ENCODE assay signal across 1 cellular context in the genomic region with DNA sequence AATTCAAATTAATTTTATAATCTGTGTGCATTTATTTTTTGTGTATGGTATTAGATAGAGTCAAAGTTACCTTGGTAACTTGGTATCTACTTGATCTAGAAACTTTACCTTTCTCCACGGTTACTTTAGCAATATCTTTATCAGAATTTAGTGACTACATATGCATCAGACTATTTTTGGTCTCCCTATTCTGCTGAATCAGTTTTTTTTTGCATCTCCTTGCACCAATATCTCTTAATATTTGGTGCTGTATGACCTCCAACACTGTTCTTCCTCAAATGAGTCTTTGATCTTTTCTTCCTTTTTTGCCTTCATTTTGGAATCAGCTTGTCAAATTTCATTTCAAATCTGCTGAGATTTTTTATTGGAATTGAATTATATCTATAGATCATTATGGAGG.
A peak's percentile ranks its signal among the peaks of the same experiment; 100 is the strongest.
TF ChIP-seq lines count a peak whose summit lies in the region.

No MANE protein-coding gene starts in this region.

TF ChIP-seq in HepG2, 621 proteins besides CTCF, POLR2A, EP300 and RAD21 (continued from another document):
- TF ChIP-seq RORA (CRISPR knock-in tag; IDR thresholded peaks at IDR 0.05), result no peak
- peak; percentile 70 for TF ChIP-seq MAFF (IDR thresholded peaks at IDR 0.05; ENCODE audit: low read depth, low read length)
- no peak for TF ChIP-seq ZFP37 (CRISPR knock-in tag; IDR thresholded peaks at IDR 0.05; ENCODE audit: borderline replicate concordance)
- TF ChIP-seq ZNF33A (CRISPR knock-in tag; IDR thresholded peaks at IDR 0.05; ENCODE audit: borderline replicate concordance), result no peak
- no peak for TF ChIP-seq MZF1 (CRISPR knock-in tag; IDR thresholded peaks at IDR 0.05; ENCODE audit: borderline replicate concordance)
- TF ChIP-seq ZNF33B (CRISPR knock-in tag; IDR thresholded peaks at IDR 0.05), result no peak
- TF ChIP-seq ZNF543 (CRISPR knock-in tag; IDR thresholded peaks at IDR 0.05), result no peak
- TF ChIP-seq ZNF292 (CRISPR knock-in tag; IDR thresholded peaks at IDR 0.05; ENCODE audit: borderline replicate concordance, low read depth), result no peak
- TF ChIP-seq, protein P1, sequence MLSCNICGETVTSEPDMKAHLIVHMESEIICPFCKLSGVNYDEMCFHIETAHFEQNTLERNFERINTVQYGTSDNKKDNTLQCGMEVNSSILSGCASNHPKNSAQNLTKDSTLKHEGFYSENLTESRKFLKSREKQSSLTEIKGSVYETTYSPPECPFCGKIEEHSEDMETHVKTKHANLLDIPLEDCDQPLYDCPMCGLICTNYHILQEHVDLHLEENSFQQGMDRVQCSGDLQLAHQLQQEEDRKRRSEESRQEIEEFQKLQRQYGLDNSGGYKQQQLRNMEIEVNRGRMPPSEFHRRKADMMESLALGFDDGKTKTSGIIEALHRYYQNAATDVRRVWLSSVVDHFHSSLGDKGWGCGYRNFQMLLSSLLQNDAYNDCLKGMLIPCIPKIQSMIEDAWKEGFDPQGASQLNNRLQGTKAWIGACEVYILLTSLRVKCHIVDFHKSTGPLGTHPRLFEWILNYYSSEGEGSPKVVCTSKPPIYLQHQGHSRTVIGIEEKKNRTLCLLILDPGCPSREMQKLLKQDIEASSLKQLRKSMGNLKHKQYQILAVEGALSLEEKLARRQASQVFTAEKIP (CRISPR knock-in tag; IDR thresholded peaks at IDR 0.05; ENCODE audit: borderline replicate concordance), result no peak
- TF ChIP-seq, protein P2, sequence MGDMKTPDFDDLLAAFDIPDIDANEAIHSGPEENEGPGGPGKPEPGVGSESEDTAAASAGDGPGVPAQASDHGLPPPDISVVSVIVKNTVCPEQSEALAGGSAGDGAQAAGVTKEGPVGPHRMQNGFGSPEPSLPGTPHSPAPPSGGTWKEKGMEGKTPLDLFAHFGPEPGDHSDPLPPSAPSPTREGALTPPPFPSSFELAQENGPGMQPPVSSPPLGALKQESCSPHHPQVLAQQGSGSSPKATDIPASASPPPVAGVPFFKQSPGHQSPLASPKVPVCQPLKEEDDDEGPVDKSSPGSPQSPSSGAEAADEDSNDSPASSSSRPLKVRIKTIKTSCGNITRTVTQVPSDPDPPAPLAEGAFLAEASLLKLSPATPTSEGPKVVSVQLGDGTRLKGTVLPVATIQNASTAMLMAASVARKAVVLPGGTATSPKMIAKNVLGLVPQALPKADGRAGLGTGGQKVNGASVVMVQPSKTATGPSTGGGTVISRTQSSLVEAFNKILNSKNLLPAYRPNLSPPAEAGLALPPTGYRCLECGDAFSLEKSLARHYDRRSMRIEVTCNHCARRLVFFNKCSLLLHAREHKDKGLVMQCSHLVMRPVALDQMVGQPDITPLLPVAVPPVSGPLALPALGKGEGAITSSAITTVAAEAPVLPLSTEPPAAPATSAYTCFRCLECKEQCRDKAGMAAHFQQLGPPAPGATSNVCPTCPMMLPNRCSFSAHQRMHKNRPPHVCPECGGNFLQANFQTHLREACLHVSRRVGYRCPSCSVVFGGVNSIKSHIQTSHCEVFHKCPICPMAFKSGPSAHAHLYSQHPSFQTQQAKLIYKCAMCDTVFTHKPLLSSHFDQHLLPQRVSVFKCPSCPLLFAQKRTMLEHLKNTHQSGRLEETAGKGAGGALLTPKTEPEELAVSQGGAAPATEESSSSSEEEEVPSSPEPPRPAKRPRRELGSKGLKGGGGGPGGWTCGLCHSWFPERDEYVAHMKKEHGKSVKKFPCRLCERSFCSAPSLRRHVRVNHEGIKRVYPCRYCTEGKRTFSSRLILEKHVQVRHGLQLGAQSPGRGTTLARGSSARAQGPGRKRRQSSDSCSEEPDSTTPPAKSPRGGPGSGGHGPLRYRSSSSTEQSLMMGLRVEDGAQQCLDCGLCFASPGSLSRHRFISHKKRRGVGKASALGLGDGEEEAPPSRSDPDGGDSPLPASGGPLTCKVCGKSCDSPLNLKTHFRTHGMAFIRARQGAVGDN (CRISPR knock-in tag; IDR thresholded peaks at IDR 0.05), result no peak
- TF ChIP-seq ZNF3 (CRISPR knock-in tag; IDR thresholded peaks at IDR 0.05), result no peak
- TF ChIP-seq, protein P3, sequence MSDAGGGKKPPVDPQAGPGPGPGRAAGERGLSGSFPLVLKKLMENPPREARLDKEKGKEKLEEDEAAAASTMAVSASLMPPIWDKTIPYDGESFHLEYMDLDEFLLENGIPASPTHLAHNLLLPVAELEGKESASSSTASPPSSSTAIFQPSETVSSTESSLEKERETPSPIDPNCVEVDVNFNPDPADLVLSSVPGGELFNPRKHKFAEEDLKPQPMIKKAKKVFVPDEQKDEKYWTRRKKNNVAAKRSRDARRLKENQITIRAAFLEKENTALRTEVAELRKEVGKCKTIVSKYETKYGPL (CRISPR knock-in tag; IDR thresholded peaks at IDR 0.05), result no peak
